24 cellular contexts compared by ENCODE assay signal in genomic region chr11:65922565-65922964, GRCh38. TPM values are rescaled to one million over a fixed set of nuclear protein-coding genes. Genes with fewer than 3 reads are reported as not detected.
DNase-seq lines count a peak whose midpoint lies in the region; ATAC-seq and TF ChIP-seq lines count a peak whose summit lies in the region.
"Had no signal": no experiment of that assay in that cellular context is flagged by ENCODE, and none has a peak within 500 bp of the region (broad histone marks: within the 10 kb centered on the region; RNA-seq: fewer than 3 reads in every experiment).

No MANE protein-coding gene starts in this region.

- H3K4me1 Mint-ChIP-seq in activated naive CD8-positive, alpha-beta T cell (ENCODE audit: low read depth), result peaks cover 28% of the 10 kb centered on the region
- H3K4me1 Mint-ChIP-seq in activated naive CD8-positive, alpha-beta T cell treated with anti-CD3 and anti-CD28 coated beads, Interleukin-2, amount 50 U/mL, for 24 hours, result peaks cover 28% of the 10 kb centered on the region
- peaks cover 23% of the 10 kb centered on the region for H3K4me1 Mint-ChIP-seq in activated CD4-positive, alpha-beta memory T cell treated with anti-CD3 and anti-CD28 coated beads for 36 hours (ENCODE audit: low read depth)
- H3K4me1 Mint-ChIP-seq in immature natural killer cell, result peaks cover 27 to 38% of the 10 kb centered on the region in 2 donors

- peaks cover 0 to 11% (median 3%) of the 10 kb centered on the region in 4 donors for H3K36me3 ChIP-seq in right lobe of liver

- H3K36me3 Mint-ChIP-seq in activated naive CD8-positive, alpha-beta T cell, result no peaks in the 10 kb centered on the region
- H3K36me3 Mint-ChIP-seq in activated naive CD8-positive, alpha-beta T cell treated with anti-CD3 and anti-CD28 coated beads, Interleukin-2, amount 50 U/mL, for 24 hours (ENCODE audit: low read depth), result peaks cover 8% of the 10 kb centered on the region
- peaks cover 12% of the 10 kb centered on the region for H3K36me3 Mint-ChIP-seq in activated CD4-positive, alpha-beta memory T cell treated with anti-CD3 and anti-CD28 coated beads for 36 hours
- H3K36me3 Mint-ChIP-seq in immature natural killer cell, result peaks cover 8 to 14% (median 11%) of the 10 kb centered on the region in 3 donors

- CTCF ChIA-PET in activated CD4-positive, alpha-beta memory T cell treated with anti-CD3 and anti-CD28 coated beads for 36 hours (lab: Charles Lee), result interaction anchor here (1.0 to 1.7 kb wide), 4 partner anchors 34 to 142 kb away, joined by 3 to 5 read pairs (median 4); partner anchors contain the start of genes AP5B1 and FIBP

- H3K9me3 ChIP-seq in right lobe of liver, result no peaks in the 10 kb centered on the region
- H3K9me3 ChIP-seq: BLaER1, heart left ventricle, suprapubic skin had no signal

- peak overlapping the region; percentile 34 for H3K4me3 Mint-ChIP-seq in activated naive CD8-positive, alpha-beta T cell
- no peak overlapping the region for H3K4me3 Mint-ChIP-seq in activated naive CD8-positive, alpha-beta T cell treated with anti-CD3 and anti-CD28 coated beads, Interleukin-2, amount 50 U/mL, for 24 hours
- H3K4me3 Mint-ChIP-seq in activated CD4-positive, alpha-beta memory T cell treated with anti-CD3 and anti-CD28 coated beads for 36 hours, result no peak overlapping the region
- H3K4me3 Mint-ChIP-seq in immature natural killer cell, result peak overlapping the region in 4 of 5 donors; percentile 8 to 30 (median 27)

- no peak overlapping the region for H3K4me3 ChIP-seq in right lobe of liver
- H3K4me3 ChIP-seq: BLaER1, heart left ventricle, SK-N-MC, suprapubic skin had no signal

- intact Hi-C loops in activated CD4-positive, alpha-beta memory T cell treated with anti-CD3 and anti-CD28 coated beads for 36 hours (cut with micrococcal nuclease), result no loop called here
- intact Hi-C loops in right lobe of liver (cut with DNase I), result no loop called here

- WGBS in right lobe of liver (ENCODE audit: insufficient coverage, low coverage, low lambda C conversion rate, missing lambda C conversion rate), result 77% methylated on average over 3 of the region's 3 CpGs

- TF ChIP-seq POLR2A in right lobe of liver (IDR thresholded peaks at IDR 0.05), result no peak

- no peaks in the 10 kb centered on the region for H3K9me3 Mint-ChIP-seq in activated naive CD8-positive, alpha-beta T cell (ENCODE audit: low read depth)
- H3K9me3 Mint-ChIP-seq in activated naive CD8-positive, alpha-beta T cell treated with anti-CD3 and anti-CD28 coated beads, Interleukin-2, amount 50 U/mL, for 24 hours, result no peaks in the 10 kb centered on the region
- H3K9me3 Mint-ChIP-seq in activated CD4-positive, alpha-beta memory T cell treated with anti-CD3 and anti-CD28 coated beads for 36 hours, result no peaks in the 10 kb centered on the region
- H3K9me3 Mint-ChIP-seq in immature natural killer cell, result peaks cover 0 to 1% (median 0%) of the 10 kb centered on the region in 6 donors
- H3K9me3 Mint-ChIP-seq: activated T-cell treated with anti-CD3 and anti-CD28 coated beads, Interleukin-2, amount 50 U/mL, for 72 hours had no signal

- POLR2A ChIA-PET in activated CD4-positive, alpha-beta memory T cell treated with anti-CD3 and anti-CD28 coated beads for 36 hours (lab: Charles Lee), result interaction anchor here (1.2 to 1.5 kb wide), 2 partner anchors 33 to 39 kb away, joined by 3 to 4 read pairs; partner anchors contain the start of gene SART1

- H3K4me1 ChIP-seq in right lobe of liver, result peaks cover 0 to 17% (median 8%) of the 10 kb centered on the region in 4 donors

- DNase-seq in activated naive CD8-positive, alpha-beta T cell treated with anti-CD3 and anti-CD28 coated beads, Interleukin-2, amount 50 U/mL, for 24 hours, result no peak
- DNase-seq in activated CD4-positive, alpha-beta memory T cell treated with anti-CD3 and anti-CD28 coated beads for 36 hours, result no peak
- no peak for DNase-seq in immature natural killer cell
- DNase-seq in right lobe of liver, result no peak
- no peak for DNase-seq in activated CD4-positive, CD25-positive, alpha-beta regulatory T cell treated with anti-CD3 and anti-CD28 coated beads, Interleukin-2, amount 50 U/mL, for 72 hours
- DNase-seq: activated CD4-positive, alpha-beta T cell treated with anti-CD3 and anti-CD28 coated beads, Interleukin-2, amount 50 U/mL, for 48 hours; activated T-cell treated with anti-CD3 and anti-CD28 coated beads, Interleukin-2, amount 50 U/mL, for 72 hours; foreskin fibroblast; heart left ventricle; IMR-90; NCI-H1105 treated with DMSO at 0.1 percent for 48 hours; NCI-H446; NCI-H82; retina; WERI-Rb-1 had no signal

- H3K27ac ChIP-seq in right lobe of liver, result no peak overlapping the region
- H3K27ac ChIP-seq: BLaER1, heart left ventricle, SK-N-MC, suprapubic skin, WERI-Rb-1 had no signal

- no peak for ATAC-seq in activated naive CD8-positive, alpha-beta T cell treated with anti-CD3 and anti-CD28 coated beads, Interleukin-2, amount 50 U/mL, for 24 hours
- no peak for ATAC-seq in right lobe of liver
- no peak for ATAC-seq in HG02840 (IDR thresholded peaks at IDR 0.05; ENCODE audit: low FRiP score, unreplicated experiment)
- ATAC-seq: activated T-cell treated with anti-CD3 and anti-CD28 coated beads, Interleukin-2, amount 50 U/mL, for 72 hours; heart left ventricle had no signal

- no peak for TF ChIP-seq CTCF in right lobe of liver (IDR thresholded peaks at IDR 0.05)

- H3K27me3 ChIP-seq in right lobe of liver, result no peaks in the 10 kb centered on the region
- H3K27me3 ChIP-seq: BLaER1, heart left ventricle, suprapubic skin had no signal

- peak overlapping the region; percentile 24 for H3K27ac Mint-ChIP-seq in activated naive CD8-positive, alpha-beta T cell
- no peak overlapping the region for H3K27ac Mint-ChIP-seq in activated naive CD8-positive, alpha-beta T cell treated with anti-CD3 and anti-CD28 coated beads, Interleukin-2, amount 50 U/mL, for 24 hours
- peak overlapping the region; percentile 57 for H3K27ac Mint-ChIP-seq in activated CD4-positive, alpha-beta memory T cell treated with anti-CD3 and anti-CD28 coated beads for 36 hours
- H3K27ac Mint-ChIP-seq in immature natural killer cell, result peak overlapping the region in 2 of 6 donors; percentile 5 to 36
- H3K27ac Mint-ChIP-seq: activated T-cell treated with anti-CD3 and anti-CD28 coated beads, Interleukin-2, amount 50 U/mL, for 72 hours had no signal

- H3K27me3 Mint-ChIP-seq in activated naive CD8-positive, alpha-beta T cell, result no peaks in the 10 kb centered on the region
- H3K27me3 Mint-ChIP-seq in activated naive CD8-positive, alpha-beta T cell treated with anti-CD3 and anti-CD28 coated beads, Interleukin-2, amount 50 U/mL, for 24 hours, result no peaks in the 10 kb centered on the region
- H3K27me3 Mint-ChIP-seq in activated CD4-positive, alpha-beta memory T cell treated with anti-CD3 and anti-CD28 coated beads for 36 hours, result no peaks in the 10 kb centered on the region
- peaks cover 2 to 15% (median 3%) of the 10 kb centered on the region in 3 donors for H3K27me3 Mint-ChIP-seq in immature natural killer cell (ENCODE audit: low read depth in 3 of 3)

RNA-seq across cellular contexts. Expression of gene DRAP1, which starts 3.3 kb away (rescaled TPM):
- 100 to 1,000 TPM; 154 to 169 TPM for total RNA-seq in activated CD4-positive, alpha-beta memory T cell treated with anti-CD3 and anti-CD28 coated beads for 36 hours
- polyA plus RNA-seq in immature natural killer cell, result 100 to 1,000 TPM; 135 to 234 (median 182) TPM
- total RNA-seq in right lobe of liver, result 10 to 100 TPM; 21.8 to 50.8 (median 32.6) TPM

RNA-seq across cellular contexts. Expression of gene C11orf68, which starts 3.7 kb away (rescaled TPM):
- total RNA-seq in activated CD4-positive, alpha-beta memory T cell treated with anti-CD3 and anti-CD28 coated beads for 36 hours, result 10 to 100 TPM; 22.2 to 23.6 TPM
- polyA plus RNA-seq in immature natural killer cell, result 10 to 100 TPM; 45.7 to 84.5 (median 60.4) TPM
- total RNA-seq in right lobe of liver, result 10 to 100 TPM in 4 of 6 experiments, 1 to 10 TPM in 2; 6.5 to 14.0 (median 12.4) TPM

RNA-seq across cellular contexts. Expression of gene FOSL1, which starts 22.4 kb away (rescaled TPM):
- 10 to 100 TPM; 17.1 to 17.7 TPM for total RNA-seq in activated CD4-positive, alpha-beta memory T cell treated with anti-CD3 and anti-CD28 coated beads for 36 hours
- under 1 TPM; 0.13 to 0.30 (median 0.17) TPM for polyA plus RNA-seq in immature natural killer cell
- 1 to 10 TPM in 1 of 6 experiments, under 1 TPM in 3, not detected in 2; 0.35 to 1.2 (median 0.89) TPM for total RNA-seq in right lobe of liver
- total RNA-seq: urinary bladder had no signal

RNA-seq across cellular contexts. Expression of gene TSGA10IP, which starts 22.7 kb away (rescaled TPM):
- not detected for total RNA-seq in activated CD4-positive, alpha-beta memory T cell treated with anti-CD3 and anti-CD28 coated beads for 36 hours
- not detected for polyA plus RNA-seq in immature natural killer cell
- total RNA-seq in right lobe of liver, result not detected
- total RNA-seq: activated T-cell treated with anti-CD3 and anti-CD28 coated beads, Interleukin-2, amount 50 U/mL, for 72 hours; chondrocyte; epithelial cell of proximal tubule; IMR-90; osteoblast; suprapubic skin; urinary bladder had no signal
- polyA plus RNA-seq: heart left ventricle had no signal

RNA-seq across cellular contexts. Expression of gene CCDC85B, which starts 32.1 kb away (rescaled TPM):
- 10 to 100 TPM; 40.0 to 44.4 TPM for total RNA-seq in activated CD4-positive, alpha-beta memory T cell treated with anti-CD3 and anti-CD28 coated beads for 36 hours
- polyA plus RNA-seq in immature natural killer cell, result 100 to 1,000 TPM in 2 of 3 donors, 10 to 100 TPM in 1; 62.9 to 159 (median 142) TPM
- total RNA-seq in right lobe of liver, result 10 to 100 TPM in 2 of 6 experiments, 1 to 10 TPM in 4; 4.9 to 19.2 (median 6.6) TPM

Comparison
In these comparisons a context has a peak if more than half of its experiments do, and no peak if none do; other contexts are left out.
1. H3K4me3 Mint-ChIP-seq: peak in activated naive CD8-positive, alpha-beta T cell (single experiment) and immature natural killer cell (4 of 5); none in activated naive CD8-positive, alpha-beta T cell treated with anti-CD3 and anti-CD28 coated beads, Interleukin-2, amount 50 U/mL, for 24 hours (single experiment) and activated CD4-positive, alpha-beta memory T cell treated with anti-CD3 and anti-CD28 coated beads for 36 hours (single experiment).
2. RNA of gene FOSL1, which starts 22.4 kb away (total RNA-seq): 17.1 to 17.7 TPM in activated CD4-positive, alpha-beta memory T cell treated with anti-CD3 and anti-CD28 coated beads for 36 hours; 0.35 to 1.2 TPM in right lobe of liver; every median in the first group is over 4 times any median in the second.